In genomic region chr2:212814941-212815340, GRCh38 we compare ENCODE assay signal across 18 cellular contexts.
A peak's percentile ranks its signal among the peaks of the same experiment; 100 is the strongest.
DNase-seq lines count a peak whose midpoint lies in the region; ATAC-seq, FAIRE-seq and TF ChIP-seq lines count a peak whose summit lies in the region.
"Had no signal": no experiment of that assay in that cellular context is flagged by ENCODE, and none has a peak within 500 bp of the region (broad histone marks: within the 10 kb centered on the region; RNA-seq: fewer than 3 reads in every experiment).

No MANE protein-coding gene starts in this region.

- peak; percentile 45 for DNase-seq in NCI-H1417 treated with DMSO at 0.1 percent for 48 hours (lab: John Stamatoyannopoulos, UW)
- no peak for DNase-seq in K562 (ENCODE audit: extremely low read depth in 1 of 4, low spot score in 3 of 4)
- no peak for DNase-seq in NCI-H2107 (lab: John Stamatoyannopoulos, UW)
- DNase-seq in HFFc6: no peak
- no peak for DNase-seq in RCC 7860 (ENCODE audit: low spot score)
- DNase-seq: activated gamma-delta T cell treated with Interleukin-2 at 50 U/mL for 16 hours; aorta; gastrocnemius medialis; H7; NCI-H524 treated with DMSO at 0.1 percent for 48 hours; ovary; sigmoid colon; stimulated activated CD4-positive, alpha-beta T cell treated with anti-CD3 and anti-CD28 coated beads, Interleukin-2, amount 100 ng/mL, for 24 hours had no signal

- no peak overlapping the region for H3K4me3 ChIP-seq in K562
- H3K4me3 ChIP-seq: coronary artery, gastrocnemius medialis, ovary, sigmoid colon had no signal

- POLR2A ChIA-PET in K562 (lab: Yijun Ruan, JAX): no interaction called here

- FAIRE-seq in K562 (lab: Jason Lieb, UNC) (no peak), RCC 7860 (lab: Jason Lieb, UNC) (no peak)

- no peak overlapping the region for H2AFZ ChIP-seq in K562 (ENCODE audit: low read depth, low read length)

- H3K79me2 ChIP-seq in K562 (ENCODE audit: control insufficient read depth, insufficient read depth, low read length): no peaks in the 10 kb centered on the region

- no peaks in the 10 kb centered on the region for H3K27me3 ChIP-seq in K562 (ENCODE audit: control insufficient read depth in 2 of 2, insufficient read depth in 2 of 2, low read length in 2 of 2)
- H3K27me3 ChIP-seq: gastrocnemius medialis, ovary, sigmoid colon had no signal

- in situ Hi-C loops in K562 (cut with MboI): no loop called here

- no peak for TF ChIP-seq EP300 in K562 (IDR thresholded peaks at IDR 0.05; ENCODE audit: low read length)

- no peak for TF ChIP-seq POLR2A in K562 (conservative IDR thresholded peaks at IDR 0.05)

- BruUV-seq in K562 (replicated peaks; lab: Mats Ljungman, UMichigan): no TSS peak

- no peak for TF ChIP-seq RAD21 in K562 (CRISPR knock-in tag; conservative IDR thresholded peaks at IDR 0.05 in 1 of 2, IDR thresholded peaks at IDR 0.05 in 1 of 2)

- no peaks in the 10 kb centered on the region for H4K20me1 ChIP-seq in K562 (replicated peaks; ENCODE audit: control insufficient read depth, insufficient read depth, low read length)

- intact Hi-C loops in K562 (cut with micrococcal nuclease): no loop called here

- no peaks in the 10 kb centered on the region for H3K9me3 ChIP-seq in K562 (replicated peaks; ENCODE audit: control insufficient read depth, insufficient read depth, low read depth, low read length)
- H3K9me3 ChIP-seq: gastrocnemius medialis, ovary, sigmoid colon had no signal

- no peak overlapping the region for H3K4me3 Mint-ChIP-seq in HFFc6
- H3K4me3 Mint-ChIP-seq: T-helper 1 cell treated with Interleukin-12 subunit alpha and Interleukin-12 subunit beta and Interleukin-4 antibody, amounts not matched to agents 30 μg/mL and 1 μg/mL, for 36 hours had no signal

- H3K27me3 Mint-ChIP-seq in HFFc6 (ENCODE audit: insufficient read depth): no peaks in the 10 kb centered on the region

- peaks cover 13% of the 10 kb centered on the region for H3K4me1 Mint-ChIP-seq in HFFc6 (ENCODE audit: low read depth)

- H3K27ac Mint-ChIP-seq in HFFc6: no peak overlapping the region
- H3K27ac Mint-ChIP-seq: T-helper 1 cell treated with Interleukin-12 subunit alpha and Interleukin-12 subunit beta and Interleukin-4 antibody, amounts not matched to agents 30 μg/mL and 1 μg/mL, for 36 hours had no signal

- H3K36me3 Mint-ChIP-seq in HFFc6 (ENCODE audit: low read depth): no peaks in the 10 kb centered on the region

- CTCF ChIA-PET in K562 (lab: Yijun Ruan, JAX; ENCODE audit: low intra/inter-chr PET ratio): no interaction called here

- ATAC-seq in GM19023 (IDR thresholded peaks at IDR 0.05; ENCODE audit: unreplicated experiment) (peak; percentile 21), HG02763 (IDR thresholded peaks at IDR 0.05; ENCODE audit: unreplicated experiment) (peak; percentile 13), K562 (no peak)
- ATAC-seq: gastrocnemius medialis had no signal

- no peaks in the 10 kb centered on the region for H3K4me1 ChIP-seq in K562 (replicated peaks in 1 of 2; ENCODE audit: control insufficient read depth in 2 of 2, insufficient read depth in 2 of 2, low read length in 2 of 2)
- H3K4me1 ChIP-seq: sigmoid colon had no signal

- no peak overlapping the region for H3K9ac ChIP-seq in K562 (ENCODE audit: insufficient read depth in 1 of 2, low read depth in 2 of 2, low read length in 2 of 2)

- no peaks in the 10 kb centered on the region for H3K9me1 ChIP-seq in K562 (ENCODE audit: control insufficient read depth, insufficient read depth, low read length)

- no peak overlapping the region for H3K4me2 ChIP-seq in K562 (ENCODE audit: insufficient read depth, low read length)

- H3K27ac ChIP-seq in K562 (ENCODE audit: extremely low read depth, low read depth, low read length): no peak overlapping the region
- H3K27ac ChIP-seq: coronary artery, epithelial cell of prostate, gastrocnemius medialis, ovary, sigmoid colon had no signal

- no peaks in the 10 kb centered on the region for H3K9me3 Mint-ChIP-seq in HFFc6
- H3K9me3 Mint-ChIP-seq: T-helper 1 cell treated with Interleukin-12 subunit alpha and Interleukin-12 subunit beta and Interleukin-4 antibody, amounts not matched to agents 30 μg/mL and 1 μg/mL, for 36 hours had no signal

- WGBS in K562 (ENCODE audit: insufficient coverage, low coverage, missing lambda C conversion rate): 0% methylated on average over 1 of the region's 1 CpG

- no peak for TF ChIP-seq CTCF in K562 (IDR thresholded peaks at IDR 0.05 in 2 of 3, conservative IDR thresholded peaks at IDR 0.05 in 1 of 3; ENCODE audit: insufficient read depth in 2 of 3, low read depth in 1 of 3, low read length in 3 of 3)
- TF ChIP-seq CTCF in HFFc6 (IDR thresholded peaks at IDR 0.05): no peak

- no peaks in the 10 kb centered on the region for H3K36me3 ChIP-seq in K562 (ENCODE audit: control insufficient read depth, insufficient read depth, low read length)
- H3K36me3 ChIP-seq: gastrocnemius medialis, ovary, sigmoid colon had no signal

TF ChIP-seq in K562, 482 proteins besides CTCF, POLR2A, EP300 and RAD21:
- TF ChIP-seq NFIC (IDR thresholded peaks at IDR 0.05) (peak; percentile 61), U2AF1 (optimal IDR thresholded peaks at IDR 0.05; ENCODE audit: low read depth, low read length) (no peak)
